1 cellular context compared by ENCODE assay signal in the genomic region with DNA sequence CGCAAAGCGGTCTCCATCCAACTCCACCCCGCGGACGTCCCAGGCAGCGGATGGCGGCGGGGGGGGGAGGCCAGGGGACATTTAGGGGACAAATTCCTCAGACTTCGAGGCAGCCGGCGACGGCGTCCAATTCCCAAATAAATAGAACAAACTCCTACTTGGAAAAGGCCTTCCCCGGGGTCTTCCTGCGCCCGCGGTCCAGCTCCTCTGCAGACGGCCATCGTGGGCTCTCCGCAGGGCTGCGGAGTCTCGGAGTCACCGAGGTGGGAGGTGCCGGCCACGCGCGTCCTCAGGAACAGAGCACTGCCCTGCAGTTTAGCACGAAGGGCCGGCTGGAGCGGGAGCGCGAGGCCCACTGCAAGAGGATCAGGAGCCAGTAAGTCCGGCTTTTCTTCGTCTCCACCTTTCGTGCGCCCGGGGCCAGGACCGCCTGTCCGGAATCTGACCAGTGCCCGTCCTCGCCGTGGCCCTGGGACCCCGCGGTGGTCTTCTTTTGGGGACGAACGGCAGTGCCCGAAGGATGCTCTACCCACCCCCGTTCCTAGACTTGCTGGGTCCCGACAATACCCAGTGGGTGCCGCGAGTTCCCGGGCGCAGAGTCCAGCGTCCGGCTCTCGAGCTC.
TF ChIP-seq lines count a peak whose summit lies in the region.

No MANE protein-coding gene starts in this region.

TF ChIP-seq in H1, 55 proteins besides CTCF, POLR2A, EP300 and RAD21:
- TF ChIP-seq RFX5 (IDR thresholded peaks at IDR 0.05; ENCODE audit: borderline replicate concordance, low read depth, low read length) (no peak), SUZ12 (IDR thresholded peaks at IDR 0.05; ENCODE audit: low read length) (peak; percentile 97; the same call in 1 of the 2 replicates), EZH2 (IDR thresholded peaks at IDR 0.05; ENCODE audit: low read depth, low read length, severe bottlenecking) (peak; percentile 98), RBBP5 (IDR thresholded peaks at IDR 0.05; ENCODE audit: borderline replicate concordance, low read depth, low read length) (0 out of 2 replicates have a peak, but pooled peaks have one; percentile 18)
TF ChIP-seq in H1: peak in this region for 3.
